ENCODE assay signal across 26 cellular contexts in the genomic region with DNA sequence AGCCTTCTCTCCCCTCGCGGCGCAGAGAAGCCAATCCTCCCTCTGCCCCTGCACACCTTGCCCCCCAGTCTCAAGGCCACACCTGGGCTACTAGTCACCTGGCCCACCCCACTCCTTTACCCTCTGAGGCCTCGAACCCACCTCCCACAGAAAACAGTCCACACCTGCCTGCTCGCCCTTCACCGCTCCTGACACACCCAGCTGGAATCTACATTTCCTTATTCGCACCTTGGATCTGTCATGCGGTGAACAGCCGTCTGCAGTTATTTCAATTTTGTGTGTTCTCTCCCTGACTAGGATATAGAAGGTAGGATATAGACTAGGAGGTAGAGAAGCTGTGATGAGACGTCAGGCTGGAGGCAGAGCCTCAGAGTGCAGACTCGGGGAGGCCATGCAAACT. TPM values are rescaled to one million over a fixed set of nuclear protein-coding genes. Genes with fewer than 3 reads are reported as not detected.
"Had no signal": no experiment of that assay in that cellular context is flagged by ENCODE, and none has a peak within 500 bp of the region (broad histone marks: within the 10 kb centered on the region; RNA-seq: fewer than 3 reads in every experiment).

No MANE protein-coding gene starts in this region.

- H3K27ac Mint-ChIP-seq: activated CD4-positive, alpha-beta T cell treated with anti-CD3 and anti-CD28 coated beads for 36 hours; activated CD8-positive, alpha-beta T cell treated with anti-CD3 and anti-CD28 coated beads, Interleukin-2, amount 10 ng/mL, durations not matched to agents 7 days and 5 days; T-helper 2 cell treated with Interferon-gamma antibody and Interleukin-4, amounts not matched to agents 5 μg/mL and 100 μg/mL, for 36 hours had no signal

- H3K4me3 ChIP-seq: gastroesophageal sphincter, hepatocyte, lower lobe of right lung, psoas muscle, thyroid gland, upper lobe of right lung had no signal

- H3K27me3 ChIP-seq: gastroesophageal sphincter, hepatocyte, thyroid gland, upper lobe of right lung had no signal

- H3K4me1 Mint-ChIP-seq: naive B cell had no signal

- H3K27ac ChIP-seq: gastroesophageal sphincter, hepatocyte, lower lobe of right lung, parathyroid adenoma, psoas muscle, thyroid gland, upper lobe of right lung had no signal

- H3K79me2 ChIP-seq: hepatocyte, parathyroid adenoma had no signal

- H3K4me1 ChIP-seq: gastroesophageal sphincter, lower lobe of right lung, parathyroid adenoma, psoas muscle, thyroid gland, upper lobe of right lung had no signal

- H3K9ac ChIP-seq: parathyroid adenoma had no signal

- FAIRE-seq: colon, endometrium had no signal

- H3K9me3 Mint-ChIP-seq: activated naive CD4-positive, alpha-beta T cell treated with anti-CD3 and anti-CD28 coated beads, Interleukin-2, amount 50 U/mL, for 72 hours; naive B cell; neural crest cell; stimulated activated naive CD8-positive, alpha-beta T cell treated with anti-CD3 and anti-CD28 coated beads, Interleukin-15, amount 100 ng/mL, for 72 hours; T-helper 2 cell treated with Interferon-gamma antibody and Interleukin-4, amounts not matched to agents 5 μg/mL and 100 μg/mL, for 36 hours had no signal

- DNase-seq: activated CD8-positive, alpha-beta T cell treated with anti-CD3 and anti-CD28 coated beads, Interleukin-2, amount 10 ng/mL, durations not matched to agents 7 days and 5 days; dermis blood vessel endothelial cell; effector CD4-positive, alpha-beta T cell; erythroblast; lower lobe of right lung; naive B cell; occipital lobe; psoas muscle; substantia nigra; T-helper 1 cell; thyroid gland; upper lobe of right lung had no signal

- H2AFZ ChIP-seq: hepatocyte, parathyroid adenoma had no signal

- H3K4me3 Mint-ChIP-seq: activated CD4-positive, alpha-beta T cell treated with anti-CD3 and anti-CD28 coated beads for 36 hours; activated CD8-positive, alpha-beta memory T cell treated with anti-CD3 and anti-CD28 coated beads, Interleukin-2, amount 10 ng/mL, durations not matched to agents 7 days and 5 days; activated CD8-positive, alpha-beta T cell treated with anti-CD3 and anti-CD28 coated beads, Interleukin-2, amount 10 ng/mL, durations not matched to agents 7 days and 5 days; naive B cell; neural crest cell; T-helper 2 cell treated with Interferon-gamma antibody and Interleukin-4, amounts not matched to agents 5 μg/mL and 100 μg/mL, for 36 hours had no signal

- H3K4me2 ChIP-seq: hepatocyte had no signal

- H3K9me3 ChIP-seq: gastroesophageal sphincter, lower lobe of right lung, psoas muscle, thyroid gland, upper lobe of right lung had no signal

- H3K36me3 ChIP-seq: gastroesophageal sphincter, lower lobe of right lung, thyroid gland, upper lobe of right lung had no signal

- H3K36me3 Mint-ChIP-seq: activated CD8-positive, alpha-beta memory T cell treated with anti-CD3 and anti-CD28 coated beads, Interleukin-2, amount 10 ng/mL, durations not matched to agents 7 days and 5 days; activated naive CD4-positive, alpha-beta T cell treated with anti-CD3 and anti-CD28 coated beads, Interleukin-2, amount 50 U/mL, for 72 hours; naive B cell had no signal

- ATAC-seq: gastroesophageal sphincter, left lobe of liver, psoas muscle had no signal

- H3K27me3 Mint-ChIP-seq: activated CD8-positive, alpha-beta memory T cell treated with anti-CD3 and anti-CD28 coated beads, Interleukin-2, amount 10 ng/mL, durations not matched to agents 7 days and 5 days had no signal

RNA-seq across cellular contexts. Expression of gene SMKR1, which starts 29.4 kb away (rescaled TPM):
- total RNA-seq: gastroesophageal sphincter, hepatocyte, kidney epithelial cell, left lobe of liver, mesenteric fat pad, upper lobe of right lung had no signal
